8 cellular contexts compared by ENCODE assay signal in genomic region chr9:6055213-6055612, GRCh38. TPM values are rescaled to one million over a fixed set of nuclear protein-coding genes. Genes with fewer than 3 reads are reported as not detected.
DNase-seq lines count a peak whose midpoint lies in the region; ATAC-seq and TF ChIP-seq lines count a peak whose summit lies in the region.

No MANE protein-coding gene starts in this region.

- H3K9me3 ChIP-seq in Caco-2 (no peaks in the 10 kb centered on the region), OCI-LY7 (ENCODE audit: low read length) (no peaks in the 10 kb centered on the region)

- H3K4me2 ChIP-seq in OCI-LY7 (ENCODE audit: low read length) = no peak overlapping the region

- no peaks in the 10 kb centered on the region for H3K9me2 ChIP-seq in OCI-LY7 (ENCODE audit: insufficient read depth, low read length)

- H3K79me2 ChIP-seq in OCI-LY7 (ENCODE audit: insufficient read depth, low read depth, low read length) = no peaks in the 10 kb centered on the region

- in situ Hi-C loops in T47D (cut with HindIII; ENCODE audit: low pct_unique_long_range_greater_than_20kb, low sequenced_read_pairs) = no loop called here

- H3K4me3 Mint-ChIP-seq in Caco-2 (ENCODE audit: unreplicated experiment) = no peak overlapping the region
- H3K4me3 Mint-ChIP-seq in stimulated activated naive B cell treated with anti-CD40 and anti-IgM and Interleukin-4, amounts not matched to agents 10 μg/mL and 1 μg/mL and 100 μg/mL, for 72 hours = no peak overlapping the region

- intact Hi-C loops in Caco-2 (cut with micrococcal nuclease; ENCODE audit: unreplicated experiment) (loop anchor here (1.0 kb wide), 1 partner anchor 52 kb away; no protein-coding TSS in a partner anchor), OCI-LY7 (cut with micrococcal nuclease; ENCODE audit: unreplicated experiment) (loop anchor here (1.0 to 10.0 kb wide), 3 partner anchors 251 to 630 kb away; no protein-coding TSS in a partner anchor)

- TF ChIP-seq CTCF in Caco-2 (IDR thresholded peaks at IDR 0.05; ENCODE audit: insufficient read depth in 1 of 2, low read depth in 1 of 2, low read length in 1 of 2, severe bottlenecking in 1 of 2, unreplicated experiment in 1 of 2) (peak; percentile 33 to 41), OCI-LY7 (conservative IDR thresholded peaks at IDR 0.05; ENCODE audit: low read length) (peak; percentile 81), kidney epithelial cell (IDR thresholded peaks at IDR 0.05; ENCODE audit: insufficient read depth, low read length, poor library complexity, severe bottlenecking) (peak; percentile 51)

- DNase-seq in Caco-2 = peak; percentile 40 to 76
- peak; percentile 89 for DNase-seq in Jurkat, Clone E6-1 (ENCODE audit: low read depth, low spot score)
- DNase-seq in OCI-LY7 (ENCODE audit: low spot score) = peak; percentile 77
- peak; percentile 18 to 91 for DNase-seq in T47D (ENCODE audit: low read depth in 1 of 2, low spot score in 1 of 2)
- peak; percentile 85 for DNase-seq in kidney epithelial cell (ENCODE audit: low read depth)
- DNase-seq in stimulated activated naive B cell treated with anti-CD40 and anti-IgM and Interleukin-4, amounts not matched to agents 10 μg/mL and 1 μg/mL and 100 μg/mL, for 72 hours = no peak

- H3K27ac Mint-ChIP-seq in Caco-2 (ENCODE audit: unreplicated experiment) = no peak overlapping the region
- H3K27ac Mint-ChIP-seq in stimulated activated naive B cell treated with anti-CD40 and anti-IgM and Interleukin-4, amounts not matched to agents 10 μg/mL and 1 μg/mL and 100 μg/mL, for 72 hours = no peak overlapping the region

- H3K4me1 ChIP-seq in Caco-2 = no peaks in the 10 kb centered on the region
- H3K4me1 ChIP-seq in OCI-LY7 (ENCODE audit: insufficient read depth, low read length, poor library complexity, severe bottlenecking) = peaks cover 17% of the 10 kb centered on the region

- CTCF ChIA-PET in Caco-2 (lab: Charles Lee) (interaction anchor here (1.0 to 2.2 kb wide), 2 partner anchors 184 to 251 kb away, joined by 4 to 6 read pairs; no protein-coding TSS in a partner anchor), OCI-LY7 (lab: Charles Lee; ENCODE audit: unreplicated experiment) (no interaction called here)

- POLR2A ChIA-PET in Caco-2 (lab: Charles Lee) = no interaction called here
- POLR2A ChIA-PET in OCI-LY7 (lab: Charles Lee) = no interaction called here

- H3K4me3 ChIP-seq in Caco-2 (ENCODE audit: low read depth, low read length) (no peak overlapping the region), OCI-LY7 (ENCODE audit: low read depth, low read length, poor library complexity, severe bottlenecking) (no peak overlapping the region), kidney epithelial cell (ENCODE audit: low read depth, low read length) (no peak overlapping the region)
- no peak overlapping the region for H3K4me3 ChIP-seq in Jurkat, Clone E6-1 (ENCODE audit: low read length)

- H3K27me3 ChIP-seq in Caco-2 (replicated peaks; ENCODE audit: control insufficient read depth, insufficient read depth, low read length) = no peaks in the 10 kb centered on the region
- H3K27me3 ChIP-seq in kidney epithelial cell (ENCODE audit: control insufficient read depth, insufficient read depth, low read length) = no peaks in the 10 kb centered on the region

- no peaks in the 10 kb centered on the region for H3K36me3 Mint-ChIP-seq in Caco-2 (ENCODE audit: insufficient read depth, unreplicated experiment)
- H3K36me3 Mint-ChIP-seq in stimulated activated naive B cell treated with anti-CD40 and anti-IgM and Interleukin-4, amounts not matched to agents 10 μg/mL and 1 μg/mL and 100 μg/mL, for 72 hours = no peaks in the 10 kb centered on the region

- H3K9me3 Mint-ChIP-seq in Caco-2 (ENCODE audit: unreplicated experiment) = no peaks in the 10 kb centered on the region
- no peaks in the 10 kb centered on the region for H3K9me3 Mint-ChIP-seq in stimulated activated naive B cell treated with anti-CD40 and anti-IgM and Interleukin-4, amounts not matched to agents 10 μg/mL and 1 μg/mL and 100 μg/mL, for 72 hours

- H2AFZ ChIP-seq in OCI-LY7 (ENCODE audit: low read length) = peak overlapping the region; percentile 26; the same call in 1 of the 2 replicates

- no peaks in the 10 kb centered on the region for H4K20me1 ChIP-seq in OCI-LY7 (ENCODE audit: insufficient read depth, low read length)

- no peak overlapping the region for H3K27ac ChIP-seq in OCI-LY7 (ENCODE audit: low read depth, low read length, poor library complexity, severe bottlenecking)

- ATAC-seq in GM18907 (IDR thresholded peaks at IDR 0.05; ENCODE audit: unreplicated experiment) (peak; percentile 72), HG03025 (IDR thresholded peaks at IDR 0.05; ENCODE audit: low FRiP score, unreplicated experiment) (no peak)
- peak; percentile 60 to 63 for ATAC-seq in stimulated activated naive B cell treated with anti-CD40 and anti-IgM and Interleukin-4, amounts not matched to agents 10 μg/mL and 1 μg/mL and 100 μg/mL, for 72 hours (replicated peaks)

- no peaks in the 10 kb centered on the region for H3K4me1 Mint-ChIP-seq in Caco-2 (ENCODE audit: low read depth, unreplicated experiment)
- peaks cover 6 to 13% of the 10 kb centered on the region in 2 donors for H3K4me1 Mint-ChIP-seq in stimulated activated naive B cell treated with anti-CD40 and anti-IgM and Interleukin-4, amounts not matched to agents 10 μg/mL and 1 μg/mL and 100 μg/mL, for 72 hours

- peaks cover 3% of the 10 kb centered on the region for H3K27me3 Mint-ChIP-seq in Caco-2 (ENCODE audit: insufficient read depth, unreplicated experiment)
- H3K27me3 Mint-ChIP-seq in stimulated activated naive B cell treated with anti-CD40 and anti-IgM and Interleukin-4, amounts not matched to agents 10 μg/mL and 1 μg/mL and 100 μg/mL, for 72 hours = peaks cover under 1 to 4% of the 10 kb centered on the region in 2 donors

- no peaks in the 10 kb centered on the region for H3K36me3 ChIP-seq in Caco-2 (ENCODE audit: control insufficient read depth, insufficient read depth, low read length)
- no peaks in the 10 kb centered on the region for H3K36me3 ChIP-seq in OCI-LY7 (ENCODE audit: insufficient read depth, low read length)
- no peaks in the 10 kb centered on the region for H3K36me3 ChIP-seq in kidney epithelial cell (ENCODE audit: control insufficient read depth, insufficient read depth, low read length)

- BruUV-seq in Caco-2 (replicated peaks; lab: Mats Ljungman, UMichigan) (no TSS peak), OCI-LY7 (replicated peaks; lab: Mats Ljungman, UMichigan) (no TSS peak)

RNA-seq across cellular contexts. Expression of gene RANBP6, which starts 39.8 kb away (rescaled TPM):
- total RNA-seq in Caco-2 (2022) (13.7 and 16.5 TPM in 2 replicates), OCI-LY7 (2022) (23.1 and 24.1 TPM in 2 replicates), kidney epithelial cell (21.0 and 24.0 TPM in 2 replicates)
- 24.4 TPM for polyA plus RNA-seq in Jurkat, Clone E6-1 (2012; ENCODE audit: insufficient read depth, insufficient read length)
- total RNA-seq in OCI-LY7 (2014; rRNA removed; shearing (Covaris generic)) = 23.9 and 28.4 TPM in 2 replicates
